In genomic region chr15:75799190-75799589, GRCh38 we compare ENCODE assay signal across 11 cellular contexts.
"Had no signal": no experiment of that assay in that cellular context is flagged by ENCODE, and none has a peak within 500 bp of the region (broad histone marks: within the 10 kb centered on the region; RNA-seq: fewer than 3 reads in every experiment).

No MANE protein-coding gene starts in this region.

- ATAC-seq: GM23338, HCT116 had no signal

- FAIRE-seq: H1, H54 had no signal

- H3K9me3 Mint-ChIP-seq: HFFc6 had no signal

- H3K27ac Mint-ChIP-seq: GM23338, H9, HFFc6 had no signal

- H3K4me3 Mint-ChIP-seq: GM23338, H9, HFFc6 had no signal

- H3K4me3 ChIP-seq: GM23248, GM23338, HAP-1 had no signal

- H3K36me3 ChIP-seq: HAP-1 had no signal

- H3K9ac ChIP-seq: GM23248 had no signal

- H2AFZ ChIP-seq: GM23248, GM23338 had no signal

- H3K27ac ChIP-seq: GM23248 had no signal

- H3K4me2 ChIP-seq: GM23338 had no signal

- H3K9me3 ChIP-seq: HAP-1 had no signal

- DNase-seq: GM23248, GOT3, H7, H9, HCEC 1CT, HFFc6 had no signal
